ENCODE assay signal across 16 cellular contexts in the genomic region with DNA sequence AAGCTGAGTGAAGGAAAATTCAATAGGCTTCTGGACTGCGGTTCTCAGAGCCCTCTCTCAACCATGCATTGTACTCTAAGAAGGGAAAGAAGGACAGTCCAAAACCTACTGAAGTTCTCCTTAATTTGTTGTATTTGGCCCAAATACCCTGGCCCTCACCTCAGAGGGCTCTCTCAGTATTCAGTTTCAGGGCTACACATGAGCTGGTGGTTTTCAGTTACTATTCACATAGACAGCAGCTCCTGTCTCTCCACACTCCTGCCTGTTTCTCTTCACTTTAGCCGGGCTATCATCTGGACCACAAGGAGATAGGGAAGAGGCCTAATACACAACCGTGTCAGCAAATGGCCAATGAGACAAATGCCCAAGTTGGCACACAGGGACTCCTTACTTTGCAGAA.
DNase-seq lines count a peak whose midpoint lies in the region; ATAC-seq and TF ChIP-seq lines count a peak whose summit lies in the region.
"Had no signal": no experiment of that assay in that cellular context is flagged by ENCODE, and none has a peak within 500 bp of the region (broad histone marks: within the 10 kb centered on the region; RNA-seq: fewer than 3 reads in every experiment).

No MANE protein-coding gene starts in this region.

- H3K9me3 ChIP-seq in MM.1S (replicated peaks; ENCODE audit: insufficient read depth, low read length) (no peaks in the 10 kb centered on the region), ascending aorta (no peaks in the 10 kb centered on the region)
- H3K9me3 ChIP-seq: A549; BLaER1 treated with 17β-estradiol and CSF1 and Interleukin-3, amounts not matched to agents 10 nM and 100 nM; Caco-2 had no signal

- H3K4ac ChIP-seq in mesendoderm (ENCODE audit: low read depth, low read length): no peak overlapping the region

- H3K4me3 ChIP-seq in MM.1S (ENCODE audit: low read length) (no peak overlapping the region), mesendoderm (ENCODE audit: low read length) (no peak overlapping the region), ascending aorta (no peak overlapping the region)
- H3K4me3 ChIP-seq: A549; BLaER1 treated with 17β-estradiol and CSF1 and Interleukin-3, amounts not matched to agents 10 nM and 100 nM had no signal

- H2AK5ac ChIP-seq in mesendoderm (ENCODE audit: low read length): no peak overlapping the region

- no peaks in the 10 kb centered on the region for H3K79me1 ChIP-seq in mesendoderm (ENCODE audit: low read length)

- H3K79me2 ChIP-seq in MM.1S (ENCODE audit: low read length) (no peaks in the 10 kb centered on the region), mesendoderm (ENCODE audit: control insufficient read depth, insufficient read depth, low read length) (no peaks in the 10 kb centered on the region)

- no peak overlapping the region for H3K56ac ChIP-seq in mesendoderm (ENCODE audit: low read length)

- H4K8ac ChIP-seq in mesendoderm (ENCODE audit: low read depth, low read length): no peak overlapping the region

- no peaks in the 10 kb centered on the region for H3K27me3 ChIP-seq in MM.1S (replicated peaks; ENCODE audit: insufficient read depth, low read length)
- H3K27me3 ChIP-seq in mesendoderm (ENCODE audit: insufficient read depth, low read length, poor library complexity): no peaks in the 10 kb centered on the region
- no peaks in the 10 kb centered on the region for H3K27me3 ChIP-seq in ascending aorta

- H4K20me1 ChIP-seq in MM.1S (ENCODE audit: insufficient read depth, low read length): no peaks in the 10 kb centered on the region

- no peak overlapping the region for H2AFZ ChIP-seq in MM.1S (ENCODE audit: low read length)

- H3K36me3 ChIP-seq in MM.1S (replicated peaks; ENCODE audit: insufficient read depth, low read length) (no peaks in the 10 kb centered on the region), mesendoderm (ENCODE audit: control insufficient read depth, insufficient read depth, low read length) (no peaks in the 10 kb centered on the region), ascending aorta (no peaks in the 10 kb centered on the region)

- no peak overlapping the region for H2BK120ac ChIP-seq in mesendoderm (ENCODE audit: low read depth, low read length)

- peak; percentile 33 for DNase-seq in MM.1S
- peak; percentile 1 for DNase-seq in mesendoderm
- DNase-seq in HT-29 (ENCODE audit: low spot score): no peak
- no peak for DNase-seq in ascending aorta (ENCODE audit: low spot score in 2 of 2)
- DNase-seq: AML-193; Caco-2; Calu3; CD4-positive, alpha-beta T cell; CD8-positive, alpha-beta T cell; DMS79 treated with DMSO at 0.1 percent for 48 hours; GF-D8 had no signal

- H3K27ac ChIP-seq in MM.1S (ENCODE audit: low read length) (peak overlapping the region; percentile 89), mesendoderm (ENCODE audit: low read depth, low read length) (no peak overlapping the region), ascending aorta (no peak overlapping the region)
- H3K27ac ChIP-seq: 22Rv1; A549; BLaER1 treated with 17β-estradiol and CSF1 and Interleukin-3, amounts not matched to agents 10 nM and 100 nM; C4-2B had no signal

- H2BK5ac ChIP-seq in mesendoderm (ENCODE audit: low read length): no peak overlapping the region

- H3K4me1 ChIP-seq in MM.1S (ENCODE audit: low read length) (peaks cover 28% of the 10 kb centered on the region), mesendoderm (ENCODE audit: control insufficient read depth, low read depth, low read length) (no peaks in the 10 kb centered on the region), ascending aorta (no peaks in the 10 kb centered on the region)
- H3K4me1 ChIP-seq: A549; BLaER1 treated with 17β-estradiol and CSF1 and Interleukin-3, amounts not matched to agents 10 nM and 100 nM; Caco-2 had no signal

- TF ChIP-seq CTCF in MM.1S (IDR thresholded peaks at IDR 0.05; ENCODE audit: low read length) (no peak), ascending aorta (IDR thresholded peaks at IDR 0.05) (no peak)

- H3K4me2 ChIP-seq in MM.1S (ENCODE audit: low read depth, low read length) (peak overlapping the region; percentile 66), mesendoderm (ENCODE audit: low read length) (no peak overlapping the region)
- H3K4me2 ChIP-seq: A549; BLaER1 treated with 17β-estradiol and CSF1 and Interleukin-3, amounts not matched to agents 10 nM and 100 nM had no signal

- intact Hi-C loops in ascending aorta (cut with DNase I): no loop called here

- no peaks in the 10 kb centered on the region for H3K9me2 ChIP-seq in MM.1S (replicated peaks; ENCODE audit: insufficient read depth, low read length)

- H2BK15ac ChIP-seq in mesendoderm (replicated peaks; ENCODE audit: low read depth): no peak overlapping the region

- H3K18ac ChIP-seq in mesendoderm (ENCODE audit: low read length): no peak overlapping the region

- H4K5ac ChIP-seq in mesendoderm (ENCODE audit: low read length): no peak overlapping the region

- no peak overlapping the region for H3K23ac ChIP-seq in mesendoderm (ENCODE audit: low read length)

- peak overlapping the region; percentile 24; the same call in 1 of the 2 replicates for H3K9ac ChIP-seq in MM.1S (ENCODE audit: low read length)
- H3K9ac ChIP-seq in mesendoderm (ENCODE audit: low read length): no peak overlapping the region
- H3K9ac ChIP-seq: BLaER1 treated with 17β-estradiol and CSF1 and Interleukin-3, amounts not matched to agents 10 nM and 100 nM had no signal

- peaks cover 15% of the 10 kb centered on the region for H3F3A ChIP-seq in MM.1S (ENCODE audit: insufficient read depth, low read length)

- WGBS in mesendoderm (ENCODE audit: extremely low coverage, insufficient coverage, low lambda C conversion rate): no CpG with 5 or more reads among the region's 3 CpGs

- ATAC-seq in HG02870 (IDR thresholded peaks at IDR 0.05; ENCODE audit: unreplicated experiment): peak; percentile 55
- ATAC-seq: A549; CD8-positive, alpha-beta T cell had no signal

Comparison
In these comparisons a context has a peak if more than half of its experiments do, and no peak if none do; other contexts are left out.
1. DNase-seq: peak in MM.1S (single experiment) and mesendoderm (single experiment); none in HT-29 (single experiment) and ascending aorta (0 of 2).